Comparison of ENCODE assay signal across 24 cellular contexts in the genomic region with DNA sequence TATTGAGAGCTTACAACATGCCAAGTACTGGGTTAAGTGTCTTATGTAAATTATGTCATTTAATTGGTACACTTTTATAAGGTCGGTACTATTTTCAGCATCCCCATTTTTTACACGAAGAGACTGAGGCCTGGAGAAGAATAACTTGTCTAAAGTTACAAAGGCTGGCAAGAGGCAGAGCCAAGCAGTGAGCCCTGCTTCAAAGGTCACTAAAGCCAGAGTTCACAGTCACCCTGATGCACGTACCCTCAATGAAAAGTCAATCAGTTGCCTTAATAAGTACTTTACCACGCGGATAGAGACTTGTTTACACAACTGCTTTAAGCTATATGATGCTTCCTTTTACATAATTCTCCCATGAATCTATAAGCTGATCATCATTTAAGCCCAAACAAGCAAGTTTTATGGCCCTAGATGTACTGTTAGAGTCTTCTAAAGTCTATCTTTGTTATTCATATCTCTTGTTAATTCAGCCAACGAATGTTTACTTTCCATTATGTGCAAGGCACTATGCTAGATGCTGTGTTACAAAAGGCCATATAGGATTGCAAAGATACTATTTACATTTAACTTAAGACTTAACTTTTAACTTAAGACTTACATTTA. TPM values are rescaled to one million over a fixed set of nuclear protein-coding genes. Genes with fewer than 3 reads are reported as not detected.
DNase-seq lines count a peak whose midpoint lies in the region; ATAC-seq, FAIRE-seq and TF ChIP-seq lines count a peak whose summit lies in the region.
"Had no signal": no experiment of that assay in that cellular context is flagged by ENCODE, and none has a peak within 500 bp of the region (broad histone marks: within the 10 kb centered on the region; RNA-seq: fewer than 3 reads in every experiment).

No MANE protein-coding gene starts in this region.

- no peaks in the 10 kb centered on the region for H3K27me3 Mint-ChIP-seq in effector memory CD8-positive, alpha-beta T cell
- H3K27me3 Mint-ChIP-seq: CD4-positive, alpha-beta memory T cell; CD4-positive, CD25-positive, alpha-beta regulatory T cell; CD8-positive, alpha-beta memory T cell had no signal

- POLR2A ChIA-PET in PC-3 (lab: Charles Lee; ENCODE audit: unreplicated experiment) = no interaction called here

- no TSS peak for BruUV-seq in PC-3 (replicated peaks; lab: Mats Ljungman, UMichigan)

- intact Hi-C loops in PC-3 (cut with micrococcal nuclease) = no loop called here

- in situ Hi-C loops in ACHN (cut with HindIII; ENCODE audit: low pct_ligation_motif_present, low pct_unique_long_range_greater_than_20kb, low sequenced_read_pairs) = no loop called here

- DNase-seq in EH (ENCODE audit: low read depth) (peak; percentile 35), PC-3 (peak; percentile 17), keratinocyte (ENCODE audit: low read depth, low spot score) (no peak), ACHN (no peak), D341Med (ENCODE audit: low spot score) (no peak)
- no peak for DNase-seq in effector memory CD8-positive, alpha-beta T cell
- DNase-seq: 8988T; AML-193; BE2C; C1 segment of cervical spinal cord; CD4-positive, alpha-beta memory T cell; CD4-positive, CD25-positive, alpha-beta regulatory T cell; CD8-positive, alpha-beta memory T cell; COR-L47; DMS79 treated with DMSO at 0.1 percent for 48 hours; EL; GDM1 had no signal

- no peaks in the 10 kb centered on the region for H3K9me2 ChIP-seq in PC-3 (replicated peaks; ENCODE audit: low read length)

- no peaks in the 10 kb centered on the region for H3K9me1 ChIP-seq in keratinocyte (ENCODE audit: control insufficient read depth, extremely low read depth, insufficient read depth, low read length)

- H3K9ac ChIP-seq in PC-3 (ENCODE audit: low read length) = no peak overlapping the region
- no peak overlapping the region for H3K9ac ChIP-seq in keratinocyte (ENCODE audit: control insufficient read depth, extremely low read depth, insufficient read depth, low read length)
- H3K9ac ChIP-seq: BLaER1 had no signal

- TF ChIP-seq CTCF in PC-3 (conservative IDR thresholded peaks at IDR 0.05; ENCODE audit: low read depth, low read length) (no peak), keratinocyte (optimal IDR thresholded peaks at IDR 0.05 in 1 of 3, IDR thresholded peaks at IDR 0.05 in 1 of 3, conservative IDR thresholded peaks at IDR 0.05 in 1 of 3; ENCODE audit: extremely low read depth in 1 of 3, insufficient read depth in 2 of 3, low read length in 3 of 3) (no peak)

- H3K4me3 Mint-ChIP-seq in effector memory CD8-positive, alpha-beta T cell = no peak overlapping the region
- H3K4me3 Mint-ChIP-seq: CD14-positive monocyte; CD4-positive, alpha-beta memory T cell; CD4-positive, CD25-positive, alpha-beta regulatory T cell; CD8-positive, alpha-beta memory T cell had no signal

- no peak overlapping the region for H3K27ac Mint-ChIP-seq in effector memory CD8-positive, alpha-beta T cell
- H3K27ac Mint-ChIP-seq: CD14-positive monocyte; CD4-positive, alpha-beta memory T cell; CD4-positive, CD25-positive, alpha-beta regulatory T cell had no signal

- H3K9me3 ChIP-seq in PC-3 (ENCODE audit: low read length) = no peaks in the 10 kb centered on the region
- no peaks in the 10 kb centered on the region for H3K9me3 ChIP-seq in keratinocyte (ENCODE audit: control insufficient read depth, low read depth, low read length)
- H3K9me3 ChIP-seq: BE2C, BLaER1 had no signal

- peak; percentile 33; the same call in 1 of the 2 replicates for ATAC-seq in PC-3
- ATAC-seq in effector memory CD8-positive, alpha-beta T cell (replicated peaks) = no peak
- ATAC-seq: GM12878 had no signal

- FAIRE-seq in keratinocyte (lab: Jason Lieb, UNC) = peak; percentile 34
- FAIRE-seq: A204.1, D721Med, GM12878, GM12892, GM18507 had no signal

- 0 out of 2 replicates have a peak, but pooled peaks cover 8% of the 10 kb centered on the region for H3K4me1 ChIP-seq in PC-3 (ENCODE audit: insufficient read depth, low read length)
- no peaks in the 10 kb centered on the region for H3K4me1 ChIP-seq in keratinocyte (ENCODE audit: control insufficient read depth, extremely low read depth, insufficient read depth, low read length)
- H3K4me1 ChIP-seq: BE2C, BLaER1 had no signal

- no peaks in the 10 kb centered on the region for H3K9me3 Mint-ChIP-seq in effector memory CD8-positive, alpha-beta T cell
- H3K9me3 Mint-ChIP-seq: CD4-positive, alpha-beta memory T cell; CD4-positive, CD25-positive, alpha-beta regulatory T cell; CD8-positive, alpha-beta memory T cell had no signal

- no peaks in the 10 kb centered on the region for H3F3A ChIP-seq in PC-3 (ENCODE audit: low read length, unreplicated experiment)

- H4K20me1 ChIP-seq in PC-3 (ENCODE audit: low read length) (no peaks in the 10 kb centered on the region), keratinocyte (ENCODE audit: control insufficient read depth, extremely low read depth, insufficient read depth, low read length) (no peaks in the 10 kb centered on the region)
- H4K20me1 ChIP-seq: BLaER1 had no signal

- H3K36me3 Mint-ChIP-seq in effector memory CD8-positive, alpha-beta T cell (ENCODE audit: insufficient read depth) = peaks cover 49% of the 10 kb centered on the region

- H3K4me1 Mint-ChIP-seq in effector memory CD8-positive, alpha-beta T cell (ENCODE audit: low read depth in 2 of 2) = no peaks in the 10 kb centered on the region
- H3K4me1 Mint-ChIP-seq: CD14-positive monocyte; CD8-positive, alpha-beta memory T cell had no signal

- H2AFZ ChIP-seq in PC-3 (ENCODE audit: low read length) (no peak overlapping the region), keratinocyte (ENCODE audit: control insufficient read depth, low read length) (no peak overlapping the region)

- no peak overlapping the region for H3K27ac ChIP-seq in PC-3 (ENCODE audit: low read length)
- H3K27ac ChIP-seq in keratinocyte (ENCODE audit: control insufficient read depth, insufficient read depth, low read length) = no peak overlapping the region
- H3K27ac ChIP-seq: BLaER1 had no signal

- CTCF ChIA-PET in PC-3 (lab: Charles Lee) = no interaction called here

- H3K4me3 ChIP-seq in PC-3 (ENCODE audit: low read length) (no peak overlapping the region), keratinocyte (ENCODE audit: control insufficient read depth in 2 of 3, extremely low read depth in 1 of 3, insufficient read depth in 2 of 3, low read depth in 1 of 3, low read length in 3 of 3) (no peak overlapping the region)
- H3K4me3 ChIP-seq: BLaER1, GM12878 had no signal

- H3K27me3 ChIP-seq in PC-3 (ENCODE audit: low read length) (no peaks in the 10 kb centered on the region), keratinocyte (ENCODE audit: control insufficient read depth, extremely low read depth, insufficient read depth, low read length) (no peaks in the 10 kb centered on the region)
- H3K27me3 ChIP-seq: BLaER1 had no signal

- H3K4me2 ChIP-seq in PC-3 (ENCODE audit: low read length) (no peak overlapping the region), keratinocyte (ENCODE audit: control insufficient read depth, extremely low read depth, insufficient read depth, low read depth, low read length) (no peak overlapping the region)
- H3K4me2 ChIP-seq: BLaER1 had no signal

- no peaks in the 10 kb centered on the region; the same call in 1 of the 2 replicates for H3K36me3 ChIP-seq in PC-3 (ENCODE audit: low read depth, low read length)
- H3K36me3 ChIP-seq in keratinocyte (ENCODE audit: control insufficient read depth in 2 of 2, extremely low read depth in 1 of 2, insufficient read depth in 2 of 2, low read length in 2 of 2) = peaks cover 17 to 20% of the 10 kb centered on the region in 2 experiments
- H3K36me3 ChIP-seq: BE2C had no signal

- H3K79me2 ChIP-seq in PC-3 (ENCODE audit: low read length) (no peaks in the 10 kb centered on the region), keratinocyte (ENCODE audit: control insufficient read depth, insufficient read depth, low read length) (no peaks in the 10 kb centered on the region)

- dilution Hi-C loops in keratinocyte (cut with MboI; ENCODE audit: extremely low pct_ligation_motif_present, low sequenced_read_pairs) = no loop called here

RNA-seq across cellular contexts. Expression of a gene that starts 57.4 kb away (rescaled TPM):
- total RNA-seq in PC-3 (2014; rRNA removed) = 31.9 and 36.1 TPM in 2 replicates
- 31.6 to 68.4 TPM (median 67.9 TPM) in 3 replicates for polyA plus RNA-seq in keratinocyte
- polyA plus RNA-seq in keratinocyte (2011; ENCODE audit: low read depth) = 27.3 TPM
- 34.7 and 72.0 TPM in 2 replicates for polyA plus RNA-seq in keratinocyte (2011; cell fraction: cytosol; rRNA removed)
- 71.0 and 79.8 TPM in 2 replicates for polyA plus RNA-seq in keratinocyte (2011; cell fraction: nucleus; rRNA removed)
- polyA plus RNA-seq in keratinocyte (2012; ENCODE audit: low replicate concordance) = 29.7 and 44.1 TPM in 2 replicates
- polyA minus RNA-seq in keratinocyte = 57.1 to 113 TPM (median 102 TPM) in 3 replicates
- 39.9 TPM for polyA minus RNA-seq in keratinocyte (2011; cell fraction: cytosol; rRNA and poly(A)+ RNA removed)
- polyA minus RNA-seq in keratinocyte (2011; cell fraction: nucleus; rRNA and poly(A)+ RNA removed) = 51.5 and 173 TPM in 2 replicates

Comparison
In these comparisons a context has a peak if more than half of its experiments do, and no peak if none do; other contexts are left out.
1. DNase-seq: peak in EH (single experiment) and PC-3 (single experiment); none in keratinocyte (single experiment), effector memory CD8-positive, alpha-beta T cell (0 of 3), ACHN (single experiment) and D341Med (single experiment).